Comparison of ENCODE assay signal across 14 cellular contexts in genomic region chr6:36361071-36361470, GRCh38. TPM values are rescaled to one million over a fixed set of nuclear protein-coding genes. Genes with fewer than 3 reads are reported as not detected.
"Had no signal": no experiment of that assay in that cellular context is flagged by ENCODE, and none has a peak within 500 bp of the region (broad histone marks: within the 10 kb centered on the region; RNA-seq: fewer than 3 reads in every experiment).

No MANE protein-coding gene starts in this region.

- H3K4me3 Mint-ChIP-seq: activated naive CD8-positive, alpha-beta T cell treated with anti-CD3 and anti-CD28 coated beads, Interleukin-2, amount 10 ng/mL, durations not matched to agents 7 days and 5 days; activated T-cell treated with anti-CD3 and anti-CD28 coated beads, Interleukin-2, amount 50 U/mL, for 4 hours; memory B cell; nephron had no signal

- H3K36me3 ChIP-seq: breast epithelium, esophagus muscularis mucosa, ovary, transverse colon had no signal

- H3K9me3 ChIP-seq: breast epithelium, esophagus muscularis mucosa, ovary, transverse colon had no signal

- H3K27me3 ChIP-seq: breast epithelium, esophagus muscularis mucosa, ovary, transverse colon had no signal

- H3K4me3 ChIP-seq: breast epithelium, esophagus muscularis mucosa, ovary, skin epidermis, transverse colon had no signal

- H3K9me3 Mint-ChIP-seq: activated naive CD8-positive, alpha-beta T cell treated with anti-CD3 and anti-CD28 coated beads, Interleukin-2, amount 10 ng/mL, durations not matched to agents 7 days and 5 days; activated T-cell treated with anti-CD3 and anti-CD28 coated beads, Interleukin-2, amount 50 U/mL, for 4 hours; memory B cell; nephron had no signal

- H3K27ac ChIP-seq: breast epithelium, esophagus muscularis mucosa, ovary, transverse colon had no signal

- H3K4me1 ChIP-seq: breast epithelium had no signal

- H3K36me3 Mint-ChIP-seq: memory B cell had no signal

- H3K27ac Mint-ChIP-seq: activated naive CD8-positive, alpha-beta T cell treated with anti-CD3 and anti-CD28 coated beads, Interleukin-2, amount 10 ng/mL, durations not matched to agents 7 days and 5 days; memory B cell had no signal

RNA-seq across cellular contexts. Expression of gene BNIP5, which starts 24.4 kb away (rescaled TPM):
- total RNA-seq: activated naive CD8-positive, alpha-beta T cell treated with anti-CD3 and anti-CD28 coated beads, Interleukin-2, amount 10 ng/mL, durations not matched to agents 7 days and 5 days; activated T-cell treated with anti-CD3 and anti-CD28 coated beads, Interleukin-2, amount 50 U/mL, for 4 hours; aorta; chondrocyte; esophagus muscularis mucosa; fibroblast of villous mesenchyme; renal cortical epithelial cell; T-helper 2 cell treated with Interferon-gamma antibody and Interleukin-4, amounts not matched to agents 100 ng/mL and 5 ng/mL, for 36 hours had no signal

RNA-seq across cellular contexts. Expression of gene ETV7, which starts 26.4 kb away (rescaled TPM):
- total RNA-seq: chondrocyte had no signal
